ENCODE assay signal across 1 cellular context in the genomic region with DNA sequence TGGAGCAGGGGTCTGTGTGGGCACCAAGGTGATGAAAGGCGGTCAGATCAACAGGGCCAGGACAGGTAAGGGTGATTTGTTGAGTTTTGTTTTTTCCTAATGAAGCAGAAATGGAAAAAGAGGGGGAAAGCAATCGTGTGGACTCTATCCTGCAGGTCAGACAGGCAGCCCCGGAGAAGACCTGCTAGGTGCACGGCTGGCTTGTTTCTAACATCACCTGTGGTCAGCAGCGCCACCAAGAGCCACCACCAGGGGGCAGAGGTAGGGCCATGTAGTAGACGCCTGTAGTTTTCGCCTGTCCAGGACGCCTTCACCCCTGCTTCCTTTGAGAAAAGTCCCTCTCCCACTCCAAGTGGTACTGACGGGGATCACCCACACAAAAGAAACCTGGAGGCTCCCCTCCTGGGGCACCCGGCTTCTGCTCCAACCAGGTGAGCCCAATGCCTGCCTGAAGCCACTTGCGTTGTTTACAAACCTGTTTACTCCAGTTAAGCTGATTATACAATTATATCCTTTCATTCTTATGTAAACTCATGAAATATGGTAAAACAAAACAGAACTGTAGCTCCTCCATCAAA.
TF ChIP-seq lines count a peak whose summit lies in the region.

No MANE protein-coding gene starts in this region.

TF ChIP-seq in HepG2, 621 proteins besides CTCF, POLR2A, EP300 and RAD21 (continued from another document and continues in another):
- TF ChIP-seq, protein P1, sequence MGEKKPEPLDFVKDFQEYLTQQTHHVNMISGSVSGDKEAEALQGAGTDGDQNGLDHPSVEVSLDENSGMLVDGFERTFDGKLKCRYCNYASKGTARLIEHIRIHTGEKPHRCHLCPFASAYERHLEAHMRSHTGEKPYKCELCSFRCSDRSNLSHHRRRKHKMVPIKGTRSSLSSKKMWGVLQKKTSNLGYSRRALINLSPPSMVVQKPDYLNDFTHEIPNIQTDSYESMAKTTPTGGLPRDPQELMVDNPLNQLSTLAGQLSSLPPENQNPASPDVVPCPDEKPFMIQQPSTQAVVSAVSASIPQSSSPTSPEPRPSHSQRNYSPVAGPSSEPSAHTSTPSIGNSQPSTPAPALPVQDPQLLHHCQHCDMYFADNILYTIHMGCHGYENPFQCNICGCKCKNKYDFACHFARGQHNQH (CRISPR knock-in tag; IDR thresholded peaks at IDR 0.05), result peak; percentile 40; the same call in 1 of the 2 replicates
- no peak for TF ChIP-seq YEATS4 (CRISPR knock-in tag; IDR thresholded peaks at IDR 0.05; ENCODE audit: borderline replicate concordance)
- no peak for TF ChIP-seq ZNF550 (CRISPR knock-in tag; IDR thresholded peaks at IDR 0.05; ENCODE audit: borderline replicate concordance)
- TF ChIP-seq, protein P2, sequence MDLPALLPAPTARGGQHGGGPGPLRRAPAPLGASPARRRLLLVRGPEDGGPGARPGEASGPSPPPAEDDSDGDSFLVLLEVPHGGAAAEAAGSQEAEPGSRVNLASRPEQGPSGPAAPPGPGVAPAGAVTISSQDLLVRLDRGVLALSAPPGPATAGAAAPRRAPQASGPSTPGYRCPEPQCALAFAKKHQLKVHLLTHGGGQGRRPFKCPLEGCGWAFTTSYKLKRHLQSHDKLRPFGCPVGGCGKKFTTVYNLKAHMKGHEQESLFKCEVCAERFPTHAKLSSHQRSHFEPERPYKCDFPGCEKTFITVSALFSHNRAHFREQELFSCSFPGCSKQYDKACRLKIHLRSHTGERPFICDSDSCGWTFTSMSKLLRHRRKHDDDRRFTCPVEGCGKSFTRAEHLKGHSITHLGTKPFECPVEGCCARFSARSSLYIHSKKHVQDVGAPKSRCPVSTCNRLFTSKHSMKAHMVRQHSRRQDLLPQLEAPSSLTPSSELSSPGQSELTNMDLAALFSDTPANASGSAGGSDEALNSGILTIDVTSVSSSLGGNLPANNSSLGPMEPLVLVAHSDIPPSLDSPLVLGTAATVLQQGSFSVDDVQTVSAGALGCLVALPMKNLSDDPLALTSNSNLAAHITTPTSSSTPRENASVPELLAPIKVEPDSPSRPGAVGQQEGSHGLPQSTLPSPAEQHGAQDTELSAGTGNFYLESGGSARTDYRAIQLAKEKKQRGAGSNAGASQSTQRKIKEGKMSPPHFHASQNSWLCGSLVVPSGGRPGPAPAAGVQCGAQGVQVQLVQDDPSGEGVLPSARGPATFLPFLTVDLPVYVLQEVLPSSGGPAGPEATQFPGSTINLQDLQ (CRISPR knock-in tag; IDR thresholded peaks at IDR 0.05), result no peak
- TF ChIP-seq HIC2 (CRISPR knock-in tag; IDR thresholded peaks at IDR 0.05; ENCODE audit: low read depth), result no peak
- no peak for TF ChIP-seq KLF11 (CRISPR knock-in tag; IDR thresholded peaks at IDR 0.05)
- TF ChIP-seq FOXC1 (CRISPR knock-in tag; IDR thresholded peaks at IDR 0.05; ENCODE audit: borderline replicate concordance), result 0 out of 2 replicates have a peak, but pooled peaks have one; percentile 24
- TF ChIP-seq, protein P3, sequence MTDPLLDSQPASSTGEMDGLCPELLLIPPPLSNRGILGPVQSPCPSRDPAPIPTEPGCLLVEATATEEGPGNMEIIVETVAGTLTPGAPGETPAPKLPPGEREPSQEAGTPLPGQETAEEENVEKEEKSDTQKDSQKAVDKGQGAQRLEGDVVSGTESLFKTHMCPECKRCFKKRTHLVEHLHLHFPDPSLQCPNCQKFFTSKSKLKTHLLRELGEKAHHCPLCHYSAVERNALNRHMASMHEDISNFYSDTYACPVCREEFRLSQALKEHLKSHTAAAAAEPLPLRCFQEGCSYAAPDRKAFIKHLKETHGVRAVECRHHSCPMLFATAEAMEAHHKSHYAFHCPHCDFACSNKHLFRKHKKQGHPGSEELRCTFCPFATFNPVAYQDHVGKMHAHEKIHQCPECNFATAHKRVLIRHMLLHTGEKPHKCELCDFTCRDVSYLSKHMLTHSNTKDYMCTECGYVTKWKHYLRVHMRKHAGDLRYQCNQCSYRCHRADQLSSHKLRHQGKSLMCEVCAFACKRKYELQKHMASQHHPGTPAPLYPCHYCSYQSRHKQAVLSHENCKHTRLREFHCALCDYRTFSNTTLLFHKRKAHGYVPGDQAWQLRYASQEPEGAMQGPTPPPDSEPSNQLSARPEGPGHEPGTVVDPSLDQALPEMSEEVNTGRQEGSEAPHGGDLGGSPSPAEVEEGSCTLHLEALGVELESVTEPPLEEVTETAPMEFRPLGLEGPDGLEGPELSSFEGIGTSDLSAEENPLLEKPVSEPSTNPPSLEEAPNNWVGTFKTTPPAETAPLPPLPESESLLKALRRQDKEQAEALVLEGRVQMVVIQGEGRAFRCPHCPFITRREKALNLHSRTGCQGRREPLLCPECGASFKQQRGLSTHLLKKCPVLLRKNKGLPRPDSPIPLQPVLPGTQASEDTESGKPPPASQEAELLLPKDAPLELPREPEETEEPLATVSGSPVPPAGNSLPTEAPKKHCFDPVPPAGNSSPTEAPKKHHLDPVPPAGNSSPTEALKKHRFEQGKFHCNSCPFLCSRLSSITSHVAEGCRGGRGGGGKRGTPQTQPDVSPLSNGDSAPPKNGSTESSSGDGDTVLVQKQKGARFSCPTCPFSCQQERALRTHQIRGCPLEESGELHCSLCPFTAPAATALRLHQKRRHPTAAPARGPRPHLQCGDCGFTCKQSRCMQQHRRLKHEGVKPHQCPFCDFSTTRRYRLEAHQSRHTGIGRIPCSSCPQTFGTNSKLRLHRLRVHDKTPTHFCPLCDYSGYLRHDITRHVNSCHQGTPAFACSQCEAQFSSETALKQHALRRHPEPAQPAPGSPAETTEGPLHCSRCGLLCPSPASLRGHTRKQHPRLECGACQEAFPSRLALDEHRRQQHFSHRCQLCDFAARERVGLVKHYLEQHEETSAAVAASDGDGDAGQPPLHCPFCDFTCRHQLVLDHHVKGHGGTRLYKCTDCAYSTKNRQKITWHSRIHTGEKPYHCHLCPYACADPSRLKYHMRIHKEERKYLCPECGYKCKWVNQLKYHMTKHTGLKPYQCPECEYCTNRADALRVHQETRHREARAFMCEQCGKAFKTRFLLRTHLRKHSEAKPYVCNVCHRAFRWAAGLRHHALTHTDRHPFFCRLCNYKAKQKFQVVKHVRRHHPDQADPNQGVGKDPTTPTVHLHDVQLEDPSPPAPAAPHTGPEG (CRISPR knock-in tag; IDR thresholded peaks at IDR 0.05), result no peak
- TF ChIP-seq ZNF333 (CRISPR knock-in tag; IDR thresholded peaks at IDR 0.05; ENCODE audit: borderline replicate concordance), result no peak
- TF ChIP-seq, protein P4, sequence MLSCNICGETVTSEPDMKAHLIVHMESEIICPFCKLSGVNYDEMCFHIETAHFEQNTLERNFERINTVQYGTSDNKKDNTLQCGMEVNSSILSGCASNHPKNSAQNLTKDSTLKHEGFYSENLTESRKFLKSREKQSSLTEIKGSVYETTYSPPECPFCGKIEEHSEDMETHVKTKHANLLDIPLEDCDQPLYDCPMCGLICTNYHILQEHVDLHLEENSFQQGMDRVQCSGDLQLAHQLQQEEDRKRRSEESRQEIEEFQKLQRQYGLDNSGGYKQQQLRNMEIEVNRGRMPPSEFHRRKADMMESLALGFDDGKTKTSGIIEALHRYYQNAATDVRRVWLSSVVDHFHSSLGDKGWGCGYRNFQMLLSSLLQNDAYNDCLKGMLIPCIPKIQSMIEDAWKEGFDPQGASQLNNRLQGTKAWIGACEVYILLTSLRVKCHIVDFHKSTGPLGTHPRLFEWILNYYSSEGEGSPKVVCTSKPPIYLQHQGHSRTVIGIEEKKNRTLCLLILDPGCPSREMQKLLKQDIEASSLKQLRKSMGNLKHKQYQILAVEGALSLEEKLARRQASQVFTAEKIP (CRISPR knock-in tag; IDR thresholded peaks at IDR 0.05; ENCODE audit: borderline replicate concordance), result no peak
- no peak for TF ChIP-seq NR2F2 (IDR thresholded peaks at IDR 0.05; ENCODE audit: borderline replicate concordance, low read depth)
- no peak for TF ChIP-seq SRSF1 (optimal IDR thresholded peaks at IDR 0.05; ENCODE audit: low read depth, low read length)
- no peak for TF ChIP-seq HNRNPH1 (optimal IDR thresholded peaks at IDR 0.05; ENCODE audit: low read depth, low read length)
- TF ChIP-seq, protein P5, sequence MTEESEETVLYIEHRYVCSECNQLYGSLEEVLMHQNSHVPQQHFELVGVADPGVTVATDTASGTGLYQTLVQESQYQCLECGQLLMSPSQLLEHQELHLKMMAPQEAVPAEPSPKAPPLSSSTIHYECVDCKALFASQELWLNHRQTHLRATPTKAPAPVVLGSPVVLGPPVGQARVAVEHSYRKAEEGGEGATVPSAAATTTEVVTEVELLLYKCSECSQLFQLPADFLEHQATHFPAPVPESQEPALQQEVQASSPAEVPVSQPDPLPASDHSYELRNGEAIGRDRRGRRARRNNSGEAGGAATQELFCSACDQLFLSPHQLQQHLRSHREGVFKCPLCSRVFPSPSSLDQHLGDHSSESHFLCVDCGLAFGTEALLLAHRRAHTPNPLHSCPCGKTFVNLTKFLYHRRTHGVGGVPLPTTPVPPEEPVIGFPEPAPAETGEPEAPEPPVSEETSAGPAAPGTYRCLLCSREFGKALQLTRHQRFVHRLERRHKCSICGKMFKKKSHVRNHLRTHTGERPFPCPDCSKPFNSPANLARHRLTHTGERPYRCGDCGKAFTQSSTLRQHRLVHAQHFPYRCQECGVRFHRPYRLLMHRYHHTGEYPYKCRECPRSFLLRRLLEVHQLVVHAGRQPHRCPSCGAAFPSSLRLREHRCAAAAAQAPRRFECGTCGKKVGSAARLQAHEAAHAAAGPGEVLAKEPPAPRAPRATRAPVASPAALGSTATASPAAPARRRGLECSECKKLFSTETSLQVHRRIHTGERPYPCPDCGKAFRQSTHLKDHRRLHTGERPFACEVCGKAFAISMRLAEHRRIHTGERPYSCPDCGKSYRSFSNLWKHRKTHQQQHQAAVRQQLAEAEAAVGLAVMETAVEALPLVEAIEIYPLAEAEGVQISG (CRISPR knock-in tag; IDR thresholded peaks at IDR 0.05), result peak; percentile 95
- 0 out of 2 replicates have a peak, but pooled peaks have one; percentile 28 for TF ChIP-seq SRY (CRISPR knock-in tag; IDR thresholded peaks at IDR 0.05)
- TF ChIP-seq YEATS2 (CRISPR knock-in tag; IDR thresholded peaks at IDR 0.05; ENCODE audit: borderline replicate concordance), result no peak
- TF ChIP-seq ZNF781 (CRISPR knock-in tag; IDR thresholded peaks at IDR 0.05; ENCODE audit: borderline replicate concordance, not compliant biosample characterization), result no peak
- TF ChIP-seq SMAD9 (CRISPR knock-in tag; IDR thresholded peaks at IDR 0.05), result no peak
- TF ChIP-seq KDM3A (CRISPR knock-in tag; IDR thresholded peaks at IDR 0.05; ENCODE audit: low read depth), result peak; percentile 42; the same call in 1 of the 2 replicates
- TF ChIP-seq HMGXB4 (CRISPR knock-in tag; IDR thresholded peaks at IDR 0.05; ENCODE audit: borderline replicate concordance in 1 of 2, low read depth in 1 of 2), result peak; percentile 62 to 84; a peak in 3 of 4 replicates
- no peak for TF ChIP-seq ZNF772 (CRISPR knock-in tag; IDR thresholded peaks at IDR 0.05)
- TF ChIP-seq STAT5B (CRISPR knock-in tag; IDR thresholded peaks at IDR 0.05), result no peak
- no peak for TF ChIP-seq ZFP41 (CRISPR knock-in tag; IDR thresholded peaks at IDR 0.05; ENCODE audit: borderline replicate concordance)
- TF ChIP-seq MLXIP (CRISPR knock-in tag; IDR thresholded peaks at IDR 0.05; ENCODE audit: borderline replicate concordance), result no peak
- 0 out of 2 replicates have a peak, but pooled peaks have one; percentile 26 for TF ChIP-seq ZSCAN31 (CRISPR knock-in tag; IDR thresholded peaks at IDR 0.05; ENCODE audit: low read depth)
- TF ChIP-seq MYNN (CRISPR knock-in tag; IDR thresholded peaks at IDR 0.05; ENCODE audit: low read depth), result no peak
- TF ChIP-seq ZBTB20 (CRISPR knock-in tag; IDR thresholded peaks at IDR 0.05; ENCODE audit: borderline replicate concordance, low read depth), result no peak
- no peak for TF ChIP-seq ZSCAN30 (CRISPR knock-in tag; IDR thresholded peaks at IDR 0.05)
- no peak for TF ChIP-seq FLYWCH1 (CRISPR knock-in tag; IDR thresholded peaks at IDR 0.05)
- TF ChIP-seq RNF2 (conservative IDR thresholded peaks at IDR 0.05; ENCODE audit: low read depth), result no peak
- no peak for TF ChIP-seq THAP8 (CRISPR knock-in tag; IDR thresholded peaks at IDR 0.05; ENCODE audit: borderline replicate concordance)
